ENCODE assay signal across 8 cellular contexts in genomic region chr7:23105644-23106490, GRCh38. TPM values are rescaled to one million over a fixed set of nuclear protein-coding genes. Genes with fewer than 3 reads are reported as not detected.
DNase-seq lines count a peak whose midpoint lies in the region; ATAC-seq and TF ChIP-seq lines count a peak whose summit lies in the region.

A gene with protein sequence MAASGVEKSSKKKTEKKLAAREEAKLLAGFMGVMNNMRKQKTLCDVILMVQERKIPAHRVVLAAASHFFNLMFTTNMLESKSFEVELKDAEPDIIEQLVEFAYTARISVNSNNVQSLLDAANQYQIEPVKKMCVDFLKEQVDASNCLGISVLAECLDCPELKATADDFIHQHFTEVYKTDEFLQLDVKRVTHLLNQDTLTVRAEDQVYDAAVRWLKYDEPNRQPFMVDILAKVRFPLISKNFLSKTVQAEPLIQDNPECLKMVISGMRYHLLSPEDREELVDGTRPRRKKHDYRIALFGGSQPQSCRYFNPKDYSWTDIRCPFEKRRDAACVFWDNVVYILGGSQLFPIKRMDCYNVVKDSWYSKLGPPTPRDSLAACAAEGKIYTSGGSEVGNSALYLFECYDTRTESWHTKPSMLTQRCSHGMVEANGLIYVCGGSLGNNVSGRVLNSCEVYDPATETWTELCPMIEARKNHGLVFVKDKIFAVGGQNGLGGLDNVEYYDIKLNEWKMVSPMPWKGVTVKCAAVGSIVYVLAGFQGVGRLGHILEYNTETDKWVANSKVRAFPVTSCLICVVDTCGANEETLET (plus strand): TSS chr7:23105785. CDS start chr7:23106027, 242 bp downstream.

- intact Hi-C loops in testis (cut with DNase I; ENCODE audit: low total_unique reads), result loop anchor here (10.0 kb wide), 1 partner anchor 79 kb away; the partner anchor contains the start of gene NUP42

- WGBS in testis, 2 donors, result 0% methylated on average over 68 to 70 of the region's 74 CpGs

- no peaks in the 10 kb centered on the region for H3K9me3 Mint-ChIP-seq in activated naive CD4-positive, alpha-beta T cell treated with anti-CD3 and anti-CD28 coated beads, Interleukin-2, amount 50 U/mL, for 72 hours

- TF ChIP-seq CTCF in omental fat pad (IDR thresholded peaks at IDR 0.05), result no peak
- TF ChIP-seq CTCF in testis (IDR thresholded peaks at IDR 0.05), result peak in 1 of 3 experiments; percentile 6

- H3K9me3 ChIP-seq in testis, result no peaks in the 10 kb centered on the region

- DNase-seq in NCI-H1092 (lab: John Stamatoyannopoulos, UW) (peak; percentile 96), glomerular endothelial cell (ENCODE audit: extremely low read depth, low read depth, low spot score) (no peak), omental fat pad (ENCODE audit: low spot score) (peak; percentile 96), testis (peak; percentile 99)
- peak; percentile 94 to 95 for DNase-seq in activated naive CD4-positive, alpha-beta T cell treated with anti-CD3 and anti-CD28 coated beads, Interleukin-2, amount 50 U/mL, for 72 hours (ENCODE audit: low spot score in 2 of 2)

- H3K27ac Mint-ChIP-seq in activated naive CD4-positive, alpha-beta T cell treated with anti-CD3 and anti-CD28 coated beads, Interleukin-2, amount 50 U/mL, for 72 hours, result peak within 1 kb of the TSS; percentile 97 to 98

- ATAC-seq in HG02588 (IDR thresholded peaks at IDR 0.05; ENCODE audit: unreplicated experiment), result peak; percentile 97
- peak; percentile 95 for ATAC-seq in SK-N-SH treated with all-trans-retinoic acid at 6 μM for 48 hours
- peak; percentile 99 for ATAC-seq in activated naive CD4-positive, alpha-beta T cell treated with anti-CD3 and anti-CD28 coated beads, Interleukin-2, amount 50 U/mL, for 72 hours
- ATAC-seq in omental fat pad (ENCODE audit: low FRiP score), result peak; percentile 99

- peak; percentile 67 for TF ChIP-seq POLR2A in testis (IDR thresholded peaks at IDR 0.05)

- H3K36me3 ChIP-seq in testis (ENCODE audit: low read depth, missing control alignments), result no peaks in the 10 kb centered on the region

- H3K36me3 Mint-ChIP-seq in activated naive CD4-positive, alpha-beta T cell treated with anti-CD3 and anti-CD28 coated beads, Interleukin-2, amount 50 U/mL, for 72 hours, result peaks cover 8 to 13% of the 10 kb centered on the region in 2 donors

- peaks cover 6% of the 10 kb centered on the region for H3K4me1 ChIP-seq in testis

- peak within 1 kb of the TSS; percentile 92 to 95 for H3K27ac ChIP-seq in testis

- peak within 1 kb of the TSS; percentile 75 for H3K4me3 ChIP-seq in GM08714 (ENCODE audit: low read length)
- H3K4me3 ChIP-seq in testis, result peak within 1 kb of the TSS; percentile 89 to 98

- no peaks in the 10 kb centered on the region for H3K27me3 ChIP-seq in testis

TF ChIP-seq in SK-N-SH treated with all-trans-retinoic acid at 6 μM for 48 hours, 23 proteins besides CTCF, POLR2A, EP300 and RAD21:
- TF ChIP-seq ZNF8 (CRISPR knock-in tag; IDR thresholded peaks at IDR 0.05) (no peak), BACH2 (CRISPR knock-in tag; IDR thresholded peaks at IDR 0.05; ENCODE audit: borderline replicate concordance) (no peak), TOX (CRISPR knock-in tag; IDR thresholded peaks at IDR 0.05; ENCODE audit: borderline replicate concordance) (no peak), TCF4 (CRISPR knock-in tag; IDR thresholded peaks at IDR 0.05; ENCODE audit: borderline replicate concordance) (peak; percentile 8; the same call in 1 of the 2 replicates), SNAI2 (CRISPR knock-in tag; IDR thresholded peaks at IDR 0.05) (peak; percentile 95), ZNF70 (CRISPR knock-in tag; IDR thresholded peaks at IDR 0.05) (no peak), ZNF565 (CRISPR knock-in tag; conservative IDR thresholded peaks at IDR 0.05; ENCODE audit: low read depth) (no peak), CREB5 (CRISPR knock-in tag; IDR thresholded peaks at IDR 0.05; ENCODE audit: low read depth) (no peak), CSRNP3 (CRISPR knock-in tag; IDR thresholded peaks at IDR 0.05) (0 out of 2 replicates have a peak, but pooled peaks have one; percentile 44), ARNTL (CRISPR knock-in tag; IDR thresholded peaks at IDR 0.05; ENCODE audit: borderline replicate concordance, low read depth) (no peak), PATZ1 (CRISPR knock-in tag; IDR thresholded peaks at IDR 0.05; ENCODE audit: borderline replicate concordance) (no peak), ZFP3 (CRISPR knock-in tag; IDR thresholded peaks at IDR 0.05) (no peak), OSR1 (CRISPR knock-in tag; IDR thresholded peaks at IDR 0.05) (no peak), RARB (CRISPR knock-in tag; IDR thresholded peaks at IDR 0.05) (no peak)
- TF ChIP-seq, protein P1, sequence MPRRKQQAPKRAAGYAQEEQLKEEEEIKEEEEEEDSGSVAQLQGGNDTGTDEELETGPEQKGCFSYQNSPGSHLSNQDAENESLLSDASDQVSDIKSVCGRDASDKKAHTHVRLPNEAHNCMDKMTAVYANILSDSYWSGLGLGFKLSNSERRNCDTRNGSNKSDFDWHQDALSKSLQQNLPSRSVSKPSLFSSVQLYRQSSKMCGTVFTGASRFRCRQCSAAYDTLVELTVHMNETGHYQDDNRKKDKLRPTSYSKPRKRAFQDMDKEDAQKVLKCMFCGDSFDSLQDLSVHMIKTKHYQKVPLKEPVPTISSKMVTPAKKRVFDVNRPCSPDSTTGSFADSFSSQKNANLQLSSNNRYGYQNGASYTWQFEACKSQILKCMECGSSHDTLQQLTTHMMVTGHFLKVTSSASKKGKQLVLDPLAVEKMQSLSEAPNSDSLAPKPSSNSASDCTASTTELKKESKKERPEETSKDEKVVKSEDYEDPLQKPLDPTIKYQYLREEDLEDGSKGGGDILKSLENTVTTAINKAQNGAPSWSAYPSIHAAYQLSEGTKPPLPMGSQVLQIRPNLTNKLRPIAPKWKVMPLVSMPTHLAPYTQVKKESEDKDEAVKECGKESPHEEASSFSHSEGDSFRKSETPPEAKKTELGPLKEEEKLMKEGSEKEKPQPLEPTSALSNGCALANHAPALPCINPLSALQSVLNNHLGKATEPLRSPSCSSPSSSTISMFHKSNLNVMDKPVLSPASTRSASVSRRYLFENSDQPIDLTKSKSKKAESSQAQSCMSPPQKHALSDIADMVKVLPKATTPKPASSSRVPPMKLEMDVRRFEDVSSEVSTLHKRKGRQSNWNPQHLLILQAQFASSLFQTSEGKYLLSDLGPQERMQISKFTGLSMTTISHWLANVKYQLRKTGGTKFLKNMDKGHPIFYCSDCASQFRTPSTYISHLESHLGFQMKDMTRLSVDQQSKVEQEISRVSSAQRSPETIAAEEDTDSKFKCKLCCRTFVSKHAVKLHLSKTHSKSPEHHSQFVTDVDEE (CRISPR knock-in tag; IDR thresholded peaks at IDR 0.05), result no peak

RNA-seq across cellular contexts. Expression of the gene that starts here (rescaled TPM):
- 10 to 100 TPM; 19.7 to 27.6 TPM for total RNA-seq in activated naive CD4-positive, alpha-beta T cell treated with anti-CD3 and anti-CD28 coated beads, Interleukin-2, amount 50 U/mL, for 72 hours
- 26.7 and 32.0 TPM in 2 replicates for total RNA-seq in glomerular endothelial cell
- total RNA-seq in omental fat pad, result 10 to 100 TPM; 19.3 to 51.7 (median 24.9) TPM
- total RNA-seq in testis, result 100 to 1,000 TPM in 1 of 2 donors, 10 to 100 TPM in 1; 85.3 to 135 TPM
- 113 TPM for polyA plus RNA-seq in testis (ENCODE audit: insufficient read depth, low read depth, low replicate concordance)
